ENCODE assay signal across 26 cellular contexts in genomic region chr10:121413951-121414350, GRCh38.
"Had no signal": no experiment of that assay in that cellular context is flagged by ENCODE, and none has a peak within 500 bp of the region (broad histone marks: within the 10 kb centered on the region; RNA-seq: fewer than 3 reads in every experiment).

No MANE protein-coding gene starts in this region.

- H3K4me3 Mint-ChIP-seq: mesothelial cell of epicardium; naive B cell; naive thymus-derived CD8-positive, alpha-beta T cell had no signal

- H3K4me1 Mint-ChIP-seq: naive B cell; naive thymus-derived CD8-positive, alpha-beta T cell had no signal

- H3K27me3 ChIP-seq: dorsolateral prefrontal cortex, esophagus squamous epithelium, gastrocnemius medialis, heart right ventricle, left lung had no signal

- H3K9me3 ChIP-seq: esophagus squamous epithelium, gastrocnemius medialis, heart right ventricle, left lung, lower lobe of right lung, mucosa of descending colon had no signal

- H3K27me3 Mint-ChIP-seq: naive B cell had no signal

- H3K27ac ChIP-seq: coronary artery, dorsolateral prefrontal cortex, epithelial cell of prostate, esophagus squamous epithelium, gastrocnemius medialis, heart right ventricle, left lung, lower lobe of right lung had no signal

- H3K4me3 ChIP-seq: coronary artery, dorsolateral prefrontal cortex, esophagus squamous epithelium, gastrocnemius medialis, heart right ventricle, left lung, lower lobe of right lung, mucosa of descending colon had no signal

- DNase-seq: dermis blood vessel endothelial cell; dorsolateral prefrontal cortex; effector CD4-positive, alpha-beta T cell; effector memory CD4-positive, alpha-beta T cell; erythroblast; esophagus squamous epithelium; foreskin fibroblast; foreskin melanocyte; gastrocnemius medialis; glutamatergic neuron; head of caudate nucleus; heart right ventricle; hippocampal formation; kidney; kidney glomerular epithelial cell; left lung; left ventricle myocardium superior; lower lobe of right lung; mesenchymal stem cell; mucosa of descending colon; naive B cell; naive thymus-derived CD8-positive, alpha-beta T cell had no signal

- H3K4me1 ChIP-seq: gastrocnemius medialis, left lung, lower lobe of right lung had no signal

- H3K27ac Mint-ChIP-seq: mesothelial cell of epicardium; naive B cell; naive thymus-derived CD8-positive, alpha-beta T cell had no signal

- H3K36me3 Mint-ChIP-seq: mesothelial cell of epicardium; naive B cell; naive thymus-derived CD8-positive, alpha-beta T cell had no signal

- ATAC-seq: esophagus mucosa; gastrocnemius medialis; heart right ventricle; left lung; left ventricle myocardium superior; lower lobe of right lung; mucosa of descending colon; naive thymus-derived CD8-positive, alpha-beta T cell had no signal

- H3K36me3 ChIP-seq: esophagus squamous epithelium, gastrocnemius medialis, heart right ventricle, left lung, lower lobe of right lung had no signal
